In genomic region chr6:166784691-166785090, GRCh38 we compare ENCODE assay signal across 16 cellular contexts.
DNase-seq lines count a peak whose midpoint lies in the region; ATAC-seq and TF ChIP-seq lines count a peak whose summit lies in the region.
"Had no signal": no experiment of that assay in that cellular context is flagged by ENCODE, and none has a peak within 500 bp of the region (broad histone marks: within the 10 kb centered on the region; RNA-seq: fewer than 3 reads in every experiment).

No MANE protein-coding gene starts in this region.

- H3K9ac ChIP-seq in PC-3 (ENCODE audit: low read length): no peak overlapping the region
- H3K9ac ChIP-seq: BLaER1 had no signal

- H3K9me3 ChIP-seq in PC-3 (ENCODE audit: low read length): no peaks in the 10 kb centered on the region
- no peaks in the 10 kb centered on the region for H3K9me3 ChIP-seq in breast epithelium
- no peaks in the 10 kb centered on the region for H3K9me3 ChIP-seq in PC-9 (ENCODE audit: insufficient read depth, low read depth)
- H3K9me3 ChIP-seq in right lobe of liver: no peaks in the 10 kb centered on the region
- H3K9me3 ChIP-seq: BLaER1, Caco-2 had no signal

- H3K27me3 Mint-ChIP-seq in T-helper 2 cell treated with Interferon-gamma antibody and Interleukin-4, amounts not matched to agents 5 μg/mL and 100 μg/mL, for 36 hours (ENCODE audit: low read depth): peaks cover 1% of the 10 kb centered on the region

- no peak overlapping the region for H3K27ac Mint-ChIP-seq in T-helper 2 cell treated with Interferon-gamma antibody and Interleukin-4, amounts not matched to agents 5 μg/mL and 100 μg/mL, for 36 hours
- H3K27ac Mint-ChIP-seq: CD8-positive, alpha-beta memory T cell had no signal

- no peak for TF ChIP-seq POLR2A in lower leg skin (IDR thresholded peaks at IDR 0.05)
- no peak for TF ChIP-seq POLR2A in breast epithelium (IDR thresholded peaks at IDR 0.05)
- no peak for TF ChIP-seq POLR2A in right lobe of liver (IDR thresholded peaks at IDR 0.05)

- H3K4me3 ChIP-seq in PC-3 (ENCODE audit: low read length): no peak overlapping the region
- H3K4me3 ChIP-seq in epithelial cell of esophagus (ENCODE audit: low read length): no peak overlapping the region
- no peak overlapping the region for H3K4me3 ChIP-seq in lower leg skin (ENCODE audit: low read depth, poor library complexity, severe bottlenecking)
- no peak overlapping the region for H3K4me3 ChIP-seq in breast epithelium
- no peak overlapping the region for H3K4me3 ChIP-seq in PC-9
- no peak overlapping the region for H3K4me3 ChIP-seq in right lobe of liver
- H3K4me3 ChIP-seq: BLaER1 had no signal

- H3K79me2 ChIP-seq in PC-3 (ENCODE audit: low read length): no peaks in the 10 kb centered on the region
- H3K79me2 ChIP-seq in PC-9 (ENCODE audit: low read depth): no peaks in the 10 kb centered on the region

- H3K27ac ChIP-seq in PC-3 (ENCODE audit: low read length): no peak overlapping the region
- no peak overlapping the region for H3K27ac ChIP-seq in breast epithelium
- no peak overlapping the region for H3K27ac ChIP-seq in PC-9
- no peak overlapping the region for H3K27ac ChIP-seq in right lobe of liver
- H3K27ac ChIP-seq: 22Rv1, BLaER1 had no signal

- H3K4me3 Mint-ChIP-seq in T-helper 2 cell treated with Interferon-gamma antibody and Interleukin-4, amounts not matched to agents 5 μg/mL and 100 μg/mL, for 36 hours: no peak overlapping the region
- H3K4me3 Mint-ChIP-seq: CD8-positive, alpha-beta memory T cell had no signal

- intact Hi-C loops in PC-3 (cut with micrococcal nuclease): loop anchor here (5.0 kb wide), 1 partner anchor 358 kb away; no protein-coding TSS in a partner anchor
- intact Hi-C loops in lower leg skin (cut with DNase I; ENCODE audit: low total_unique reads): loop anchor here (10.0 kb wide), 1 partner anchor 360 kb away; no protein-coding TSS in a partner anchor
- intact Hi-C loops in breast epithelium (cut with DNase I; ENCODE audit: low total_unique reads): no loop called here
- intact Hi-C loops in PC-9 (cut with micrococcal nuclease; ENCODE audit: unreplicated experiment): no loop called here
- intact Hi-C loops in right lobe of liver (cut with DNase I): loop anchor here in 1 of 2 donors (10.0 kb wide), 1 partner anchor 360 kb away; no protein-coding TSS in a partner anchor

- H3K4me1 Mint-ChIP-seq in T-helper 2 cell treated with Interferon-gamma antibody and Interleukin-4, amounts not matched to agents 5 μg/mL and 100 μg/mL, for 36 hours (ENCODE audit: low read depth): no peaks in the 10 kb centered on the region
- H3K4me1 Mint-ChIP-seq: CD8-positive, alpha-beta memory T cell had no signal

- H3K4me1 ChIP-seq in PC-3 (ENCODE audit: insufficient read depth, low read length) (no peaks in the 10 kb centered on the region), breast epithelium (no peaks in the 10 kb centered on the region), PC-9 (replicated peaks; ENCODE audit: insufficient read depth) (no peaks in the 10 kb centered on the region), right lobe of liver (no peaks in the 10 kb centered on the region)
- H3K4me1 ChIP-seq: BLaER1, Caco-2 had no signal

- POLR2A ChIA-PET in PC-3 (lab: Charles Lee; ENCODE audit: unreplicated experiment): no interaction called here
- POLR2A ChIA-PET in PC-9 (lab: Charles Lee; ENCODE audit: unreplicated experiment): no interaction called here

- no peaks in the 10 kb centered on the region for H3K9me3 Mint-ChIP-seq in T-helper 2 cell treated with Interferon-gamma antibody and Interleukin-4, amounts not matched to agents 5 μg/mL and 100 μg/mL, for 36 hours
- H3K9me3 Mint-ChIP-seq: CD8-positive, alpha-beta memory T cell had no signal

- H3K27me3 ChIP-seq in PC-3 (ENCODE audit: low read length) (no peaks in the 10 kb centered on the region), breast epithelium (no peaks in the 10 kb centered on the region), PC-9 (ENCODE audit: insufficient read depth, low read depth) (no peaks in the 10 kb centered on the region), right lobe of liver (no peaks in the 10 kb centered on the region)
- H3K27me3 ChIP-seq: BLaER1 had no signal

- H3K9me2 ChIP-seq in PC-3 (replicated peaks; ENCODE audit: low read length): no peaks in the 10 kb centered on the region
- H3K9me2 ChIP-seq in PC-9 (ENCODE audit: insufficient read depth): no peaks in the 10 kb centered on the region

- H3F3A ChIP-seq in PC-3 (ENCODE audit: low read length, unreplicated experiment) (no peaks in the 10 kb centered on the region), PC-9 (ENCODE audit: insufficient read depth, low read depth) (no peaks in the 10 kb centered on the region)

- H2AFZ ChIP-seq in PC-3 (ENCODE audit: low read length) (0 out of 2 replicates have a peak overlapping the region, but pooled peaks have one; percentile 30), PC-9 (no peak overlapping the region)

- 71 to 77% methylated on average over 6 of the region's 7 CpGs for WGBS in lower leg skin, 2 donors
- 63% methylated on average over 5 of the region's 7 CpGs for WGBS in right lobe of liver (ENCODE audit: insufficient coverage, low coverage, low lambda C conversion rate, missing lambda C conversion rate)

- TF ChIP-seq CTCF in PC-3 (conservative IDR thresholded peaks at IDR 0.05; ENCODE audit: low read depth, low read length): no peak
- no peak for TF ChIP-seq CTCF in epithelial cell of esophagus (IDR thresholded peaks at IDR 0.05; ENCODE audit: insufficient read depth, low read depth, low read length, missing control alignments)
- no peak for TF ChIP-seq CTCF in lower leg skin (IDR thresholded peaks at IDR 0.05)
- TF ChIP-seq CTCF in breast epithelium (IDR thresholded peaks at IDR 0.05): no peak
- TF ChIP-seq CTCF in PC-9 (conservative IDR thresholded peaks at IDR 0.05): no peak
- TF ChIP-seq CTCF in right lobe of liver (IDR thresholded peaks at IDR 0.05): no peak

- no TSS peak for BruUV-seq in PC-3 (replicated peaks; lab: Mats Ljungman, UMichigan)
- BruUV-seq in PC-9 (replicated peaks; lab: Mats Ljungman, UMichigan): no TSS peak

- CTCF ChIA-PET in PC-3 (lab: Charles Lee) (no interaction called here), PC-9 (lab: Charles Lee) (no interaction called here)

- peak; percentile 2 for DNase-seq in T-helper 2 cell treated with Interferon-gamma antibody and Interleukin-4, amounts not matched to agents 5 μg/mL and 100 μg/mL, for 36 hours (ENCODE audit: low spot score)
- no peak for DNase-seq in T-helper 2 cell
- DNase-seq in PC-3: peak; percentile 13
- peak; percentile 38 for DNase-seq in epithelial cell of esophagus (ENCODE audit: low read depth)
- peak; percentile 9 to 29 for DNase-seq in lower leg skin (ENCODE audit: low spot score in 2 of 2)
- DNase-seq in breast epithelium (ENCODE audit: low spot score in 2 of 2): no peak
- no peak for DNase-seq in PC-9
- no peak for DNase-seq in right lobe of liver
- DNase-seq: AML-193; Caco-2; CD8-positive, alpha-beta memory T cell; DND-41; GDM1 had no signal

- H3K4me2 ChIP-seq in PC-3 (ENCODE audit: low read length) (no peak overlapping the region; the same call in 1 of the 2 replicates), PC-9 (no peak overlapping the region)
- H3K4me2 ChIP-seq: BLaER1 had no signal

- H4K20me1 ChIP-seq in PC-3 (ENCODE audit: low read length) (no peaks in the 10 kb centered on the region), PC-9 (ENCODE audit: insufficient read depth) (no peaks in the 10 kb centered on the region)
- H4K20me1 ChIP-seq: BLaER1 had no signal

- ATAC-seq in PC-3 (peak; percentile 27; the same call in 1 of the 2 replicates), right lobe of liver (no peak)
- ATAC-seq: HCT116 had no signal

- no peaks in the 10 kb centered on the region for H3K36me3 Mint-ChIP-seq in T-helper 2 cell treated with Interferon-gamma antibody and Interleukin-4, amounts not matched to agents 5 μg/mL and 100 μg/mL, for 36 hours (ENCODE audit: low read depth)
- H3K36me3 Mint-ChIP-seq: CD8-positive, alpha-beta memory T cell had no signal

- H3K36me3 ChIP-seq in PC-3 (ENCODE audit: low read depth, low read length) (no peaks in the 10 kb centered on the region; the same call in 1 of the 2 replicates), breast epithelium (no peaks in the 10 kb centered on the region), PC-9 (ENCODE audit: low read depth) (no peaks in the 10 kb centered on the region), right lobe of liver (no peaks in the 10 kb centered on the region)
- H3K36me3 ChIP-seq: BLaER1 had no signal

Comparison
In these comparisons a context has a peak if more than half of its experiments do, and no peak if none do; other contexts are left out.
1. DNase-seq: peak in T-helper 2 cell treated with Interferon-gamma antibody and Interleukin-4, amounts not matched to agents 5 μg/mL and 100 μg/mL, for 36 hours (single experiment), PC-3 (single experiment), epithelial cell of esophagus (single experiment) and lower leg skin (2 of 2); none in T-helper 2 cell (0 of 5), breast epithelium (0 of 2), PC-9 (0 of 2) and right lobe of liver (0 of 3).
2. intact Hi-C loops: an anchor here in PC-3 (5.0 kb wide) and lower leg skin (10.0 kb wide); none called in breast epithelium and PC-9.